Comparison of ENCODE assay signal across 1 cellular context in the genomic region with DNA sequence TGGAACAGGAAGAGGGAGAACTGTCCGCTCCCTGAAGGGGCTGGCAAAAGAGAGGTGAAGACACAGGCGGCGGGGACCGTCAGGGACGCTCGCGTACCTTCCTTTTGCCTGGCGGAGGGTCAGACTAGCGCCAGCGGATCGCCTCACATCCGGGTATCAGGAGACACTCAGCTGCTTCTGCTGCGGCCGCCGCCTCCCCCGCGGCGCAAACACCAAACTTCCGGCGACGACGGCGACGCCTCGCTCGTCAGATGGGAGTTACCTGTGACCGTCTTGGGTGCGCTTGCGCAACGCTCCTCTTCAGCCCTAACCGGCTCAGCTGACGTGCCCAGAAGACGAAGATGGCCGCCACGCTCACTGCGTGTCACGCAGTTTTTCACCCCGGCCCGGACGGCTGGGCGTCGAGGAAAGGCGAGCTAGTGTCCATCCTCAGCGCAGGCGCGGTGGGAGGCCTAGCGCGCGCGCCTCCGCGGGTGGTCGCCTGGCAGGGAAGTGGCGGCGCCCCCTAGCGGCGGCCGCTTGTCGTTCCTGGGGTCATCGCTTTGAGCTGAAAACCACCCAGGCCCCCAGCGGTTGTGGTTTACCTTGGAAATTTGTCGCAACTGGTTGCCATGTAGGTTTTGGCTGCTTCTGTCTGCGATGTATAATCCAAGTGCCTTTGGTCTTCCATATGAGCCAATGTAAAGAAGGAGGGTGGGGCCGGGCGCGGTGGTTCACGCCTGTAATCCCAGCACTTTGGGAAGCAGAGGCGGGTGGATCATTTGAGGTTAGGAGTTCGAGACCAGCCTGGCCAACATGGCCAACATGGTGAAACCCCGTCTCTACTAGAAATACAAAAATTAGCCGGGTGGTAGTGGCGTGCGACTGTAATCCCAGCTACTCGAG.
TF ChIP-seq lines count a peak whose summit lies in the region.

A gene with protein sequence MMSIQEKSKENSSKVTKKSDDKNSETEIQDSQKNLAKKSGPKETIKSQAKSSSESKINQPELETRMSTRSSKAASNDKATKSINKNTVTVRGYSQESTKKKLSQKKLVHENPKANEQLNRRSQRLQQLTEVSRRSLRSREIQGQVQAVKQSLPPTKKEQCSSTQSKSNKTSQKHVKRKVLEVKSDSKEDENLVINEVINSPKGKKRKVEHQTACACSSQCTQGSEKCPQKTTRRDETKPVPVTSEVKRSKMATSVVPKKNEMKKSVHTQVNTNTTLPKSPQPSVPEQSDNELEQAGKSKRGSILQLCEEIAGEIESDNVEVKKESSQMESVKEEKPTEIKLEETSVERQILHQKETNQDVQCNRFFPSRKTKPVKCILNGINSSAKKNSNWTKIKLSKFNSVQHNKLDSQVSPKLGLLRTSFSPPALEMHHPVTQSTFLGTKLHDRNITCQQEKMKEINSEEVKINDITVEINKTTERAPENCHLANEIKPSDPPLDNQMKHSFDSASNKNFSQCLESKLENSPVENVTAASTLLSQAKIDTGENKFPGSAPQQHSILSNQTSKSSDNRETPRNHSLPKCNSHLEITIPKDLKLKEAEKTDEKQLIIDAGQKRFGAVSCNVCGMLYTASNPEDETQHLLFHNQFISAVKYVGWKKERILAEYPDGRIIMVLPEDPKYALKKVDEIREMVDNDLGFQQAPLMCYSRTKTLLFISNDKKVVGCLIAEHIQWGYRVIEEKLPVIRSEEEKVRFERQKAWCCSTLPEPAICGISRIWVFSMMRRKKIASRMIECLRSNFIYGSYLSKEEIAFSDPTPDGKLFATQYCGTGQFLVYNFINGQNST (minus strand): TSS at position 179 of the 885 bp plus-strand sequence. CDS start 25,861 bp downstream, outside the sequence.

TF ChIP-seq in K562, 482 proteins besides CTCF, POLR2A, EP300 and RAD21 (continued from another document and continues in another):
- TF ChIP-seq, protein P1, sequence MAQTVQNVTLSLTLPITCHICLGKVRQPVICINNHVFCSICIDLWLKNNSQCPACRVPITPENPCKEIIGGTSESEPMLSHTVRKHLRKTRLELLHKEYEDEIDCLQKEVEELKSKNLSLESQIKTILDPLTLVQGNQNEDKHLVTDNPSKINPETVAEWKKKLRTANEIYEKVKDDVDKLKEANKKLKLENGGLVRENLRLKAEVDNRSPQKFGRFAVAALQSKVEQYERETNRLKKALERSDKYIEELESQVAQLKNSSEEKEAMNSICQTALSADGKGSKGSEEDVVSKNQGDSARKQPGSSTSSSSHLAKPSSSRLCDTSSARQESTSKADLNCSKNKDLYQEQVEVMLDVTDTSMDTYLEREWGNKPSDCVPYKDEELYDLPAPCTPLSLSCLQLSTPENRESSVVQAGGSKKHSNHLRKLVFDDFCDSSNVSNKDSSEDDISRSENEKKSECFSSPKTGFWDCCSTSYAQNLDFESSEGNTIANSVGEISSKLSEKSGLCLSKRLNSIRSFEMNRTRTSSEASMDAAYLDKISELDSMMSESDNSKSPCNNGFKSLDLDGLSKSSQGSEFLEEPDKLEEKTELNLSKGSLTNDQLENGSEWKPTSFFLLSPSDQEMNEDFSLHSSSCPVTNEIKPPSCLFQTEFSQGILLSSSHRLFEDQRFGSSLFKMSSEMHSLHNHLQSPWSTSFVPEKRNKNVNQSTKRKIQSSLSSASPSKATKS (CRISPR knock-in tag; IDR thresholded peaks at IDR 0.05): no peak
- TF ChIP-seq POU5F1 (IDR thresholded peaks at IDR 0.05; ENCODE audit: borderline replicate concordance, low read depth, low read length, partially characterized antibody) (no peak), TCF7L2 (IDR thresholded peaks at IDR 0.05; ENCODE audit: low read depth, low read length) (no peak), NCOA4 (IDR thresholded peaks at IDR 0.05; ENCODE audit: partially characterized antibody) (no peak), SP1 (CRISPR knock-in tag; IDR thresholded peaks at IDR 0.05) (peak; percentile 82), CEBPB (tag; IDR thresholded peaks at IDR 0.05) (peak; percentile 100), ATF3 (IDR thresholded peaks at IDR 0.05) (peak; percentile 82), ATF3 (CRISPR knock-in tag; conservative IDR thresholded peaks at IDR 0.05) (peak; percentile 67; the same call in 1 of the 2 replicates), PHF20 (IDR thresholded peaks at IDR 0.05; ENCODE audit: partially characterized antibody) (peak; percentile 57), AFF1 (IDR thresholded peaks at IDR 0.05; ENCODE audit: low read depth in 1 of 2, partially characterized antibody in 2 of 2) (peak in 1 of 2 experiments; percentile 70), ZNF354B (CRISPR knock-in tag; IDR thresholded peaks at IDR 0.05) (no peak), CBX1 (IDR thresholded peaks at IDR 0.05; ENCODE audit: low read depth) (peak; percentile 77), CC2D1A (IDR thresholded peaks at IDR 0.05) (no peak), FIP1L1 (IDR thresholded peaks at IDR 0.05; ENCODE audit: low read depth, low read length, poor library complexity, severe bottlenecking) (peak; percentile 92), CBX8 (IDR thresholded peaks at IDR 0.05; ENCODE audit: borderline replicate concordance, extremely low read depth, low read depth, low read length, poor library complexity, severe bottlenecking) (no peak), ZNF212 (CRISPR knock-in tag; IDR thresholded peaks at IDR 0.05) (no peak), TFAP4 (CRISPR knock-in tag; IDR thresholded peaks at IDR 0.05; ENCODE audit: borderline replicate concordance) (peak; percentile 100), TSHZ1 (CRISPR knock-in tag; IDR thresholded peaks at IDR 0.05) (no peak), HINFP (tag; conservative IDR thresholded peaks at IDR 0.05; ENCODE audit: low read depth) (no peak), MBD1 (CRISPR knock-in tag; IDR thresholded peaks at IDR 0.05) (no peak), OTX1 (CRISPR knock-in tag; IDR thresholded peaks at IDR 0.05) (peak; percentile 39; the same call in 1 of the 2 replicates), SIN3A (IDR thresholded peaks at IDR 0.05; ENCODE audit: borderline replicate concordance in 2 of 2, control insufficient read depth in 1 of 2, low read depth in 2 of 2, low read length in 2 of 2) (peak; percentile 86; a peak in 3 of 4 replicates), USF2 (CRISPR knock-in tag; IDR thresholded peaks at IDR 0.05) (peak; percentile 68)
